18 cellular contexts compared by ENCODE assay signal in the genomic region with DNA sequence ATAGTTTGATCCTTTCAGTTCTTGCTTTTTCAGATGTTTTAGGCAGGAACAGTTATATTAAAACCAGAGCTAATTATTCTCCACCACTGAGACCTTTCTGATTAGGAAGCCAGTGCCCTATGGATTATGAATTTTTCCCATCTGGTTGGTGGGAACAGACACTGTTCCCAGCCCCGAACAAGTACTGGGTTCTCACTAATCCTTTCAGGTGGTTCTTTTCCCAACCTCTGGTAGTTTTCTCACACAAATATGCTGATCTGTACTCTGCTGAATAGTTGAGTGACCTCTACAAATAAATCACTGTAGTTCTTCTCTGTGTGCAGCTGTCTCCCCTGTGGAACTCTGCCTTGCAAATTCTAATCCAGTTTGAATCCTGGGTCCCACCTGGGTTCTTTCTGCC.
A peak's percentile ranks its signal among the peaks of the same experiment; 100 is the strongest.
DNase-seq lines count a peak whose midpoint lies in the region; ATAC-seq lines count a peak whose summit lies in the region.
"Had no signal": no experiment of that assay in that cellular context is flagged by ENCODE, and none has a peak within 500 bp of the region (broad histone marks: within the 10 kb centered on the region; RNA-seq: fewer than 3 reads in every experiment).

No MANE protein-coding gene starts in this region.

- H3K9me3 ChIP-seq in SK-N-MC (ENCODE audit: low read depth, low read length) = no peaks in the 10 kb centered on the region; the same call in 1 of the 2 replicates
- H3K9me3 ChIP-seq: gastroesophageal sphincter, testis had no signal

- H3K4me1 Mint-ChIP-seq in activated naive CD8-positive, alpha-beta T cell (ENCODE audit: low read depth) = peaks cover 86% of the 10 kb centered on the region
- H3K4me1 Mint-ChIP-seq in activated naive CD8-positive, alpha-beta T cell treated with anti-CD3 and anti-CD28 coated beads for 36 hours = peaks cover 68% of the 10 kb centered on the region
- peaks cover 92 to 96% of the 10 kb centered on the region in 2 donors for H3K4me1 Mint-ChIP-seq in immature natural killer cell
- peaks cover 37 to 91% of the 10 kb centered on the region in 2 donors for H3K4me1 Mint-ChIP-seq in stimulated activated naive B cell treated with anti-CD40 and anti-IgM and Interleukin-4, amounts not matched to agents 10 μg/mL and 1 μg/mL and 100 μg/mL, for 72 hours

- ATAC-seq in stimulated activated naive B cell treated with anti-CD40 and anti-IgM and Interleukin-4, amounts not matched to agents 10 μg/mL and 1 μg/mL and 100 μg/mL, for 72 hours (replicated peaks) = no peak
- no peak for ATAC-seq in HG02623 (IDR thresholded peaks at IDR 0.05; ENCODE audit: unreplicated experiment)
- ATAC-seq: gastroesophageal sphincter, right cardiac atrium, Right ventricle myocardium inferior had no signal

- H3K4me3 Mint-ChIP-seq in activated naive CD8-positive, alpha-beta T cell = no peak overlapping the region
- no peak overlapping the region for H3K4me3 Mint-ChIP-seq in activated naive CD8-positive, alpha-beta T cell treated with anti-CD3 and anti-CD28 coated beads for 36 hours
- H3K4me3 Mint-ChIP-seq in immature natural killer cell = peak overlapping the region in 1 of 5 donors; percentile 53
- H3K4me3 Mint-ChIP-seq in stimulated activated naive B cell treated with anti-CD40 and anti-IgM and Interleukin-4, amounts not matched to agents 10 μg/mL and 1 μg/mL and 100 μg/mL, for 72 hours = no peak overlapping the region

- H3K36me3 ChIP-seq in SK-N-MC (ENCODE audit: insufficient read depth, low read length) = no peaks in the 10 kb centered on the region

- H3K9me3 Mint-ChIP-seq in activated naive CD8-positive, alpha-beta T cell (ENCODE audit: low read depth) = peaks cover 5% of the 10 kb centered on the region
- no peaks in the 10 kb centered on the region for H3K9me3 Mint-ChIP-seq in activated naive CD8-positive, alpha-beta T cell treated with anti-CD3 and anti-CD28 coated beads for 36 hours
- H3K9me3 Mint-ChIP-seq in immature natural killer cell = no peaks in the 10 kb centered on the region
- no peaks in the 10 kb centered on the region for H3K9me3 Mint-ChIP-seq in stimulated activated naive B cell treated with anti-CD40 and anti-IgM and Interleukin-4, amounts not matched to agents 10 μg/mL and 1 μg/mL and 100 μg/mL, for 72 hours

- peaks cover 13% of the 10 kb centered on the region for H3K36me3 Mint-ChIP-seq in activated naive CD8-positive, alpha-beta T cell
- peaks cover 26% of the 10 kb centered on the region for H3K36me3 Mint-ChIP-seq in activated naive CD8-positive, alpha-beta T cell treated with anti-CD3 and anti-CD28 coated beads for 36 hours
- H3K36me3 Mint-ChIP-seq in immature natural killer cell = peaks cover 0 to 12% (median 6%) of the 10 kb centered on the region in 3 donors
- H3K36me3 Mint-ChIP-seq in stimulated activated naive B cell treated with anti-CD40 and anti-IgM and Interleukin-4, amounts not matched to agents 10 μg/mL and 1 μg/mL and 100 μg/mL, for 72 hours = peaks cover 11 to 35% of the 10 kb centered on the region in 2 donors

- H3K27ac ChIP-seq in SK-N-MC = 0 out of 2 replicates have a peak overlapping the region, but pooled peaks have one; percentile 1
- H3K27ac ChIP-seq: testis had no signal

- no peak for DNase-seq in activated naive CD8-positive, alpha-beta T cell treated with anti-CD3 and anti-CD28 coated beads for 36 hours
- no peak for DNase-seq in SK-N-MC (ENCODE audit: low read depth, low spot score)
- DNase-seq in immature natural killer cell = no peak
- DNase-seq in stimulated activated naive B cell treated with anti-CD40 and anti-IgM and Interleukin-4, amounts not matched to agents 10 μg/mL and 1 μg/mL and 100 μg/mL, for 72 hours = no peak
- no peak for DNase-seq in cortex of kidney (lab: John Stamatoyannopoulos, UW)
- no peak for DNase-seq in DMS 273 (lab: John Stamatoyannopoulos, UW; ENCODE audit: unreplicated experiment)
- DNase-seq: ACHN; activated T-cell treated with anti-CD3 and anti-CD28 coated beads, Interleukin-2, amount 50 U/mL, for 48 hours; NCI-H1048; NCI-H510A treated with DMSO at 0.1 percent for 48 hours; occipital lobe; right cardiac atrium; stimulated activated CD4-positive, alpha-beta T cell treated with anti-CD3 and anti-CD28 coated beads, Interleukin-15, amount 100 ng/mL, for 24 hours; testis had no signal

- H3K27me3 Mint-ChIP-seq in activated naive CD8-positive, alpha-beta T cell = no peaks in the 10 kb centered on the region
- no peaks in the 10 kb centered on the region for H3K27me3 Mint-ChIP-seq in activated naive CD8-positive, alpha-beta T cell treated with anti-CD3 and anti-CD28 coated beads for 36 hours
- peaks cover 9 to 21% (median 15%) of the 10 kb centered on the region in 3 donors for H3K27me3 Mint-ChIP-seq in immature natural killer cell (ENCODE audit: low read depth in 3 of 3)
- H3K27me3 Mint-ChIP-seq in stimulated activated naive B cell treated with anti-CD40 and anti-IgM and Interleukin-4, amounts not matched to agents 10 μg/mL and 1 μg/mL and 100 μg/mL, for 72 hours = no peaks in the 10 kb centered on the region

- no peak overlapping the region for H3K4me3 ChIP-seq in SK-N-MC
- H3K4me3 ChIP-seq: gastroesophageal sphincter, testis had no signal

- peak overlapping the region; percentile 90 for H3K27ac Mint-ChIP-seq in activated naive CD8-positive, alpha-beta T cell
- no peak overlapping the region for H3K27ac Mint-ChIP-seq in activated naive CD8-positive, alpha-beta T cell treated with anti-CD3 and anti-CD28 coated beads for 36 hours
- H3K27ac Mint-ChIP-seq in immature natural killer cell = peak overlapping the region; percentile 64 to 82 (median 70)
- peak overlapping the region; percentile 10 for H3K27ac Mint-ChIP-seq in stimulated activated naive B cell treated with anti-CD40 and anti-IgM and Interleukin-4, amounts not matched to agents 10 μg/mL and 1 μg/mL and 100 μg/mL, for 72 hours

- H3K9ac ChIP-seq in SK-N-MC (ENCODE audit: insufficient read length) = no peak overlapping the region
